In the genomic region with DNA sequence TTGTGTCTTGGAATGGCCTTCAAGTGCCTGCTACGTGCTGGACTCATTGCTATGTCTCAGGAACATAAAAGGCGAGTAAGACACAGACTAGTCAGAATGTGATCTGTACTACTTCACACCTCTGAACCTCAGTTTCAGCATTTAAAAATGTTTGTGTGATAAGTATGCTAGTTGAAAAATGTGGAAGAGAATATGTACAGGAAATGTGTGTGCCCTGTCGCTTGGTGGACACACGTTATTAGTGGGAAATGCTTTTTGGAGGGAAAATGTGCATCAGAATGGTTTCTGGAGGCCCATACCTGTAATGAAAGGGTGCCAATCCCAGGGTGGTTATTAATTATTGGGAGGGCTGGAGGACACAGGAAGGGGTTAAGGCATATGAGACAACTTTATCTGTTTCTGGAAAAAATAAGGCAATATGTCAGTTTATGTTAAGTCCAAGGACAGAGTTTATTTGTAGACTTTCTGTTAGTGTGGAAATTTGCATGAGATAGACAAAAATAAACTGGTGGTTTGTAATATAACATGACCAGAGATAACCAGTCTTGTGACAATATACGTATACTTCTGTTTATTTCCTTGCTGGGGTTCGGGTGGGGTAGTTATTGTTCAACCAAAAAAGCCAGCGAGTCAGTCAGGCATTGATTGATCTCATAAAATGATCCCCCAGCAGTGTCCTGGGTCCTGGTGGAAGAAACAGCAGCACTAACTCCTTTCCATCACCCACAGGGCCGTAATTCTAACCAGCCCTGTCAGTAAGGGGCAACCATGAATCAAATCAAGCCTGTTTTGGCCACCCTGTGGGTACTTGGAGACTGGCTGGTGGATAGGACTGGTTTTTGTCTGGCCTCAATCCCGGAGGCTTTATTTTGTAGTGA, we compare ENCODE assay signal across 1 cellular context.
TF ChIP-seq lines count a peak whose summit lies in the region.

No MANE protein-coding gene starts in this region.

TF ChIP-seq in K562, 482 proteins besides CTCF, POLR2A, EP300 and RAD21 (continued from another document and continues in another):
- TF ChIP-seq ZBTB40 (IDR thresholded peaks at IDR 0.05) (no peak), ZBTB40 (CRISPR knock-in tag; IDR thresholded peaks at IDR 0.05) (no peak), NR2C2 (CRISPR knock-in tag; IDR thresholded peaks at IDR 0.05) (no peak), NR2C2 (tag; IDR thresholded peaks at IDR 0.05) (no peak), BRCA1 (IDR thresholded peaks at IDR 0.05) (no peak), BRCA1 (CRISPR knock-in tag; IDR thresholded peaks at IDR 0.05) (no peak), ZNF24 (IDR thresholded peaks at IDR 0.05) (no peak), SRSF9 (IDR thresholded peaks at IDR 0.05; ENCODE audit: borderline replicate concordance, low read depth, low read length) (no peak), USF1 (CRISPR knock-in tag; IDR thresholded peaks at IDR 0.05) (no peak)
- TF ChIP-seq, protein P1, sequence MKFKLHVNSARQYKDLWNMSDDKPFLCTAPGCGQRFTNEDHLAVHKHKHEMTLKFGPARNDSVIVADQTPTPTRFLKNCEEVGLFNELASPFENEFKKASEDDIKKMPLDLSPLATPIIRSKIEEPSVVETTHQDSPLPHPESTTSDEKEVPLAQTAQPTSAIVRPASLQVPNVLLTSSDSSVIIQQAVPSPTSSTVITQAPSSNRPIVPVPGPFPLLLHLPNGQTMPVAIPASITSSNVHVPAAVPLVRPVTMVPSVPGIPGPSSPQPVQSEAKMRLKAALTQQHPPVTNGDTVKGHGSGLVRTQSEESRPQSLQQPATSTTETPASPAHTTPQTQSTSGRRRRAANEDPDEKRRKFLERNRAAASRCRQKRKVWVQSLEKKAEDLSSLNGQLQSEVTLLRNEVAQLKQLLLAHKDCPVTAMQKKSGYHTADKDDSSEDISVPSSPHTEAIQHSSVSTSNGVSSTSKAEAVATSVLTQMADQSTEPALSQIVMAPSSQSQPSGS (CRISPR knock-in tag; IDR thresholded peaks at IDR 0.05) = no peak
- TF ChIP-seq, protein P2, sequence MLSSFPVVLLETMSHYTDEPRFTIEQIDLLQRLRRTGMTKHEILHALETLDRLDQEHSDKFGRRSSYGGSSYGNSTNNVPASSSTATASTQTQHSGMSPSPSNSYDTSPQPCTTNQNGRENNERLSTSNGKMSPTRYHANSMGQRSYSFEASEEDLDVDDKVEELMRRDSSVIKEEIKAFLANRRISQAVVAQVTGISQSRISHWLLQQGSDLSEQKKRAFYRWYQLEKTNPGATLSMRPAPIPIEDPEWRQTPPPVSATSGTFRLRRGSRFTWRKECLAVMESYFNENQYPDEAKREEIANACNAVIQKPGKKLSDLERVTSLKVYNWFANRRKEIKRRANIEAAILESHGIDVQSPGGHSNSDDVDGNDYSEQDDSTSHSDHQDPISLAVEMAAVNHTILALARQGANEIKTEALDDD (IDR thresholded peaks at IDR 0.05) = peak; percentile 45
- TF ChIP-seq, protein P3, sequence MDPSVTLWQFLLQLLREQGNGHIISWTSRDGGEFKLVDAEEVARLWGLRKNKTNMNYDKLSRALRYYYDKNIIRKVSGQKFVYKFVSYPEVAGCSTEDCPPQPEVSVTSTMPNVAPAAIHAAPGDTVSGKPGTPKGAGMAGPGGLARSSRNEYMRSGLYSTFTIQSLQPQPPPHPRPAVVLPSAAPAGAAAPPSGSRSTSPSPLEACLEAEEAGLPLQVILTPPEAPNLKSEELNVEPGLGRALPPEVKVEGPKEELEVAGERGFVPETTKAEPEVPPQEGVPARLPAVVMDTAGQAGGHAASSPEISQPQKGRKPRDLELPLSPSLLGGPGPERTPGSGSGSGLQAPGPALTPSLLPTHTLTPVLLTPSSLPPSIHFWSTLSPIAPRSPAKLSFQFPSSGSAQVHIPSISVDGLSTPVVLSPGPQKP (CRISPR knock-in tag; IDR thresholded peaks at IDR 0.05) = no peak
- TF ChIP-seq, protein P4, sequence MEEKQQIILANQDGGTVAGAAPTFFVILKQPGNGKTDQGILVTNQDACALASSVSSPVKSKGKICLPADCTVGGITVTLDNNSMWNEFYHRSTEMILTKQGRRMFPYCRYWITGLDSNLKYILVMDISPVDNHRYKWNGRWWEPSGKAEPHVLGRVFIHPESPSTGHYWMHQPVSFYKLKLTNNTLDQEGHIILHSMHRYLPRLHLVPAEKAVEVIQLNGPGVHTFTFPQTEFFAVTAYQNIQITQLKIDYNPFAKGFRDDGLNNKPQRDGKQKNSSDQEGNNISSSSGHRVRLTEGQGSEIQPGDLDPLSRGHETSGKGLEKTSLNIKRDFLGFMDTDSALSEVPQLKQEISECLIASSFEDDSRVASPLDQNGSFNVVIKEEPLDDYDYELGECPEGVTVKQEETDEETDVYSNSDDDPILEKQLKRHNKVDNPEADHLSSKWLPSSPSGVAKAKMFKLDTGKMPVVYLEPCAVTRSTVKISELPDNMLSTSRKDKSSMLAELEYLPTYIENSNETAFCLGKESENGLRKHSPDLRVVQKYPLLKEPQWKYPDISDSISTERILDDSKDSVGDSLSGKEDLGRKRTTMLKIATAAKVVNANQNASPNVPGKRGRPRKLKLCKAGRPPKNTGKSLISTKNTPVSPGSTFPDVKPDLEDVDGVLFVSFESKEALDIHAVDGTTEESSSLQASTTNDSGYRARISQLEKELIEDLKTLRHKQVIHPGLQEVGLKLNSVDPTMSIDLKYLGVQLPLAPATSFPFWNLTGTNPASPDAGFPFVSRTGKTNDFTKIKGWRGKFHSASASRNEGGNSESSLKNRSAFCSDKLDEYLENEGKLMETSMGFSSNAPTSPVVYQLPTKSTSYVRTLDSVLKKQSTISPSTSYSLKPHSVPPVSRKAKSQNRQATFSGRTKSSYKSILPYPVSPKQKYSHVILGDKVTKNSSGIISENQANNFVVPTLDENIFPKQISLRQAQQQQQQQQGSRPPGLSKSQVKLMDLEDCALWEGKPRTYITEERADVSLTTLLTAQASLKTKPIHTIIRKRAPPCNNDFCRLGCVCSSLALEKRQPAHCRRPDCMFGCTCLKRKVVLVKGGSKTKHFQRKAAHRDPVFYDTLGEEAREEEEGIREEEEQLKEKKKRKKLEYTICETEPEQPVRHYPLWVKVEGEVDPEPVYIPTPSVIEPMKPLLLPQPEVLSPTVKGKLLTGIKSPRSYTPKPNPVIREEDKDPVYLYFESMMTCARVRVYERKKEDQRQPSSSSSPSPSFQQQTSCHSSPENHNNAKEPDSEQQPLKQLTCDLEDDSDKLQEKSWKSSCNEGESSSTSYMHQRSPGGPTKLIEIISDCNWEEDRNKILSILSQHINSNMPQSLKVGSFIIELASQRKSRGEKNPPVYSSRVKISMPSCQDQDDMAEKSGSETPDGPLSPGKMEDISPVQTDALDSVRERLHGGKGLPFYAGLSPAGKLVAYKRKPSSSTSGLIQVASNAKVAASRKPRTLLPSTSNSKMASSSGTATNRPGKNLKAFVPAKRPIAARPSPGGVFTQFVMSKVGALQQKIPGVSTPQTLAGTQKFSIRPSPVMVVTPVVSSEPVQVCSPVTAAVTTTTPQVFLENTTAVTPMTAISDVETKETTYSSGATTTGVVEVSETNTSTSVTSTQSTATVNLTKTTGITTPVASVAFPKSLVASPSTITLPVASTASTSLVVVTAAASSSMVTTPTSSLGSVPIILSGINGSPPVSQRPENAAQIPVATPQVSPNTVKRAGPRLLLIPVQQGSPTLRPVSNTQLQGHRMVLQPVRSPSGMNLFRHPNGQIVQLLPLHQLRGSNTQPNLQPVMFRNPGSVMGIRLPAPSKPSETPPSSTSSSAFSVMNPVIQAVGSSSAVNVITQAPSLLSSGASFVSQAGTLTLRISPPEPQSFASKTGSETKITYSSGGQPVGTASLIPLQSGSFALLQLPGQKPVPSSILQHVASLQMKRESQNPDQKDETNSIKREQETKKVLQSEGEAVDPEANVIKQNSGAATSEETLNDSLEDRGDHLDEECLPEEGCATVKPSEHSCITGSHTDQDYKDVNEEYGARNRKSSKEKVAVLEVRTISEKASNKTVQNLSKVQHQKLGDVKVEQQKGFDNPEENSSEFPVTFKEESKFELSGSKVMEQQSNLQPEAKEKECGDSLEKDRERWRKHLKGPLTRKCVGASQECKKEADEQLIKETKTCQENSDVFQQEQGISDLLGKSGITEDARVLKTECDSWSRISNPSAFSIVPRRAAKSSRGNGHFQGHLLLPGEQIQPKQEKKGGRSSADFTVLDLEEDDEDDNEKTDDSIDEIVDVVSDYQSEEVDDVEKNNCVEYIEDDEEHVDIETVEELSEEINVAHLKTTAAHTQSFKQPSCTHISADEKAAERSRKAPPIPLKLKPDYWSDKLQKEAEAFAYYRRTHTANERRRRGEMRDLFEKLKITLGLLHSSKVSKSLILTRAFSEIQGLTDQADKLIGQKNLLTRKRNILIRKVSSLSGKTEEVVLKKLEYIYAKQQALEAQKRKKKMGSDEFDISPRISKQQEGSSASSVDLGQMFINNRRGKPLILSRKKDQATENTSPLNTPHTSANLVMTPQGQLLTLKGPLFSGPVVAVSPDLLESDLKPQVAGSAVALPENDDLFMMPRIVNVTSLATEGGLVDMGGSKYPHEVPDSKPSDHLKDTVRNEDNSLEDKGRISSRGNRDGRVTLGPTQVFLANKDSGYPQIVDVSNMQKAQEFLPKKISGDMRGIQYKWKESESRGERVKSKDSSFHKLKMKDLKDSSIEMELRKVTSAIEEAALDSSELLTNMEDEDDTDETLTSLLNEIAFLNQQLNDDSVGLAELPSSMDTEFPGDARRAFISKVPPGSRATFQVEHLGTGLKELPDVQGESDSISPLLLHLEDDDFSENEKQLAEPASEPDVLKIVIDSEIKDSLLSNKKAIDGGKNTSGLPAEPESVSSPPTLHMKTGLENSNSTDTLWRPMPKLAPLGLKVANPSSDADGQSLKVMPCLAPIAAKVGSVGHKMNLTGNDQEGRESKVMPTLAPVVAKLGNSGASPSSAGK (IDR thresholded peaks at IDR 0.05) = peak; percentile 30; the same call in 1 of the 2 replicates
